12 cellular contexts compared by ENCODE assay signal in the genomic region with DNA sequence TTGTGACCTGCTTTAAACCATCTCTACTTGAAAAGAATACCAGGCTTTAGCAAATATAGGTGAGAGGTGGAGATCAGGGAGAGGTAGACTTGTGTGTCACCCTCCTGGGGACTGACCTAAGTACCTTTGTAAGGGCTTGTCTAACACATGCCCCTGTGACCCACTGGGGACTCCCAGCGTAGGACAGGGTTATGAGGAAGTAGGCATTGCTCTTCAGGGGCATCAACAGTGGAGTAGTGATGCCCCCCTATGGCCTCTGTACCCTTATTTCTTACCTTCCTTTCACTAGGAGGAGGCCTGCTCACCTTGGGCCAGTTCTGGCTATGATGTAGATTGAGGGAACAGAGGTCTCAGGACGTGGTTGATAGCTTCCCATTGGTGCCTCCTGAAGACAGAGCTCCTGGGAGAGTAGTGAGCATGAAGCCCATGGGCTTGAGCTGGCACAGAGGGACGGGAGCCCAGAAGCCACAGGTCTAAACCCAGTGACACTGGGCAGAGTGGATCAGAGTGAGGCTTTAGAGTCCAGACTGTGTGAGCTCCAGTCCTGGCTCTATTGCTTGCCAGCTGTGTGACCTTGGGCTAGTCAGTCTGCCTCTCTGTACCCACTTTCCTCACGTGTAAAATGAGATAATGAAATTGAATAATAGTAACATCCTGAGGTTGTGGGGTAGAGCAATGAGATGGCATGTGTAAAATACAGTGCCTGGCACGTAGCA.
A peak's percentile ranks its signal among the peaks of the same experiment; 100 is the strongest.
DNase-seq lines count a peak whose midpoint lies in the region; ATAC-seq and TF ChIP-seq lines count a peak whose summit lies in the region.
"Had no signal": no experiment of that assay in that cellular context is flagged by ENCODE, and none has a peak within 500 bp of the region (broad histone marks: within the 10 kb centered on the region; RNA-seq: fewer than 3 reads in every experiment).

No MANE protein-coding gene starts in this region.

- no peaks in the 10 kb centered on the region for H3K9me3 ChIP-seq in thoracic aorta
- H3K9me3 ChIP-seq in spleen, result no peaks in the 10 kb centered on the region
- H3K9me3 ChIP-seq: breast epithelium, gastroesophageal sphincter had no signal

- ATAC-seq in activated T-cell treated with anti-CD3 and anti-CD28 coated beads, Interleukin-2, amount 50 U/mL, for 72 hours (replicated peaks in 1 of 2), result peak; percentile 47 to 61
- ATAC-seq in HG03442 (IDR thresholded peaks at IDR 0.05; ENCODE audit: unreplicated experiment) (peak; percentile 50), thoracic aorta (ENCODE audit: insufficient number of reproducible peaks, low FRiP score, low read depth) (no peak), SK-N-SH treated with all-trans-retinoic acid at 6 μM for 48 hours (no peak)
- ATAC-seq: gastroesophageal sphincter had no signal

- no peaks in the 10 kb centered on the region for H3K36me3 Mint-ChIP-seq in activated T-cell treated with anti-CD3 and anti-CD28 coated beads, Interleukin-2, amount 50 U/mL, for 72 hours (ENCODE audit: insufficient read depth in 2 of 2)
- H3K36me3 Mint-ChIP-seq in activated T-cell treated with anti-CD3 and anti-CD28 coated beads, Interleukin-2, amount 50 U/mL, for 24 hours (ENCODE audit: low read depth), result no peaks in the 10 kb centered on the region

- H3K27me3 ChIP-seq in thoracic aorta (replicated peaks; ENCODE audit: insufficient read depth) (no peaks in the 10 kb centered on the region), spleen (replicated peaks in 1 of 7) (no peaks in the 10 kb centered on the region)
- H3K27me3 ChIP-seq: breast epithelium, gastroesophageal sphincter had no signal

- WGBS in spleen, 5 donors, result 57 to 71% (median 70%) methylated on average over 5 of the region's 5 CpGs

- no peaks in the 10 kb centered on the region for H3K9me3 Mint-ChIP-seq in activated T-cell treated with anti-CD3 and anti-CD28 coated beads, Interleukin-2, amount 50 U/mL, for 72 hours
- H3K9me3 Mint-ChIP-seq in activated T-cell treated with anti-CD3 and anti-CD28 coated beads, Interleukin-2, amount 50 U/mL, for 24 hours, result no peaks in the 10 kb centered on the region
- H3K9me3 Mint-ChIP-seq: neural crest cell had no signal

- peak in 1 of 2 donors; percentile 4 for DNase-seq in activated T-cell treated with anti-CD3 and anti-CD28 coated beads, Interleukin-2, amount 50 U/mL, for 72 hours
- DNase-seq in activated T-cell treated with anti-CD3 and anti-CD28 coated beads, Interleukin-2, amount 50 U/mL, for 24 hours, result no peak
- peak; percentile 46 for DNase-seq in coronary artery (ENCODE audit: low spot score)
- DNase-seq in thoracic aorta (ENCODE audit: low spot score), result no peak
- DNase-seq in NCI-H510A treated with DMSO at 0.1 percent for 48 hours (lab: John Stamatoyannopoulos, UW), result no peak
- no peak for DNase-seq in spleen
- DNase-seq: NK-92 treated with Interleukin-12 subunit alpha and Interleukin-12 subunit beta, amount 100 ng/mL, for 24 hours had no signal

- H3K4me1 Mint-ChIP-seq in activated T-cell treated with anti-CD3 and anti-CD28 coated beads, Interleukin-2, amount 50 U/mL, for 72 hours (ENCODE audit: low read depth), result no peaks in the 10 kb centered on the region
- no peaks in the 10 kb centered on the region for H3K4me1 Mint-ChIP-seq in activated T-cell treated with anti-CD3 and anti-CD28 coated beads, Interleukin-2, amount 50 U/mL, for 24 hours (ENCODE audit: low read depth)

- TF ChIP-seq POLR2A in spleen (IDR thresholded peaks at IDR 0.05), result no peak

- intact Hi-C loops in spleen (cut with DNase I; ENCODE audit: low total_unique reads), result no loop called here

- H3K36me3 ChIP-seq in thoracic aorta (no peaks in the 10 kb centered on the region), spleen (no peaks in the 10 kb centered on the region)
- H3K36me3 ChIP-seq: breast epithelium, gastroesophageal sphincter had no signal

- H3K4me3 Mint-ChIP-seq in activated T-cell treated with anti-CD3 and anti-CD28 coated beads, Interleukin-2, amount 50 U/mL, for 72 hours, result no peak overlapping the region
- H3K4me3 Mint-ChIP-seq in activated T-cell treated with anti-CD3 and anti-CD28 coated beads, Interleukin-2, amount 50 U/mL, for 24 hours, result no peak overlapping the region

- no peak for TF ChIP-seq CTCF in coronary artery (IDR thresholded peaks at IDR 0.05)
- TF ChIP-seq CTCF in thoracic aorta (IDR thresholded peaks at IDR 0.05), result no peak
- TF ChIP-seq CTCF in spleen (IDR thresholded peaks at IDR 0.05 in 8 of 11, conservative IDR thresholded peaks at IDR 0.05 in 3 of 11), result peak in 2 of 11 experiments; percentile 6 to 16

- no peak overlapping the region for H3K4me3 ChIP-seq in coronary artery
- no peak overlapping the region for H3K4me3 ChIP-seq in thoracic aorta
- no peak overlapping the region for H3K4me3 ChIP-seq in spleen
- H3K4me3 ChIP-seq: breast epithelium, gastroesophageal sphincter had no signal

- peak overlapping the region in 1 of 2 donors; percentile 43 for H3K27ac ChIP-seq in coronary artery
- H3K27ac ChIP-seq in thoracic aorta, result peak overlapping the region; percentile 95 to 99
- no peak overlapping the region for H3K27ac ChIP-seq in spleen

- H3K4me1 ChIP-seq in thoracic aorta (ENCODE audit: control insufficient read depth in 1 of 2, low read depth in 2 of 2) (peaks cover 37 to 84% of the 10 kb centered on the region in 2 donors), spleen (peaks cover 7 to 37% (median 14%) of the 10 kb centered on the region in 6 donors)

- H3K27ac Mint-ChIP-seq in activated T-cell treated with anti-CD3 and anti-CD28 coated beads, Interleukin-2, amount 50 U/mL, for 72 hours, result no peak overlapping the region
- H3K27ac Mint-ChIP-seq in activated T-cell treated with anti-CD3 and anti-CD28 coated beads, Interleukin-2, amount 50 U/mL, for 24 hours, result no peak overlapping the region

- no peaks in the 10 kb centered on the region for H3K27me3 Mint-ChIP-seq in activated T-cell treated with anti-CD3 and anti-CD28 coated beads, Interleukin-2, amount 50 U/mL, for 72 hours (ENCODE audit: low read depth)
- H3K27me3 Mint-ChIP-seq in activated T-cell treated with anti-CD3 and anti-CD28 coated beads, Interleukin-2, amount 50 U/mL, for 24 hours, result no peaks in the 10 kb centered on the region

TF ChIP-seq in SK-N-SH treated with all-trans-retinoic acid at 6 μM for 48 hours, 23 proteins besides CTCF, POLR2A, EP300 and RAD21:
- TF ChIP-seq ZNF8 (CRISPR knock-in tag; IDR thresholded peaks at IDR 0.05), result no peak
- TF ChIP-seq BACH2 (CRISPR knock-in tag; IDR thresholded peaks at IDR 0.05; ENCODE audit: borderline replicate concordance), result no peak
- TF ChIP-seq, protein P1, sequence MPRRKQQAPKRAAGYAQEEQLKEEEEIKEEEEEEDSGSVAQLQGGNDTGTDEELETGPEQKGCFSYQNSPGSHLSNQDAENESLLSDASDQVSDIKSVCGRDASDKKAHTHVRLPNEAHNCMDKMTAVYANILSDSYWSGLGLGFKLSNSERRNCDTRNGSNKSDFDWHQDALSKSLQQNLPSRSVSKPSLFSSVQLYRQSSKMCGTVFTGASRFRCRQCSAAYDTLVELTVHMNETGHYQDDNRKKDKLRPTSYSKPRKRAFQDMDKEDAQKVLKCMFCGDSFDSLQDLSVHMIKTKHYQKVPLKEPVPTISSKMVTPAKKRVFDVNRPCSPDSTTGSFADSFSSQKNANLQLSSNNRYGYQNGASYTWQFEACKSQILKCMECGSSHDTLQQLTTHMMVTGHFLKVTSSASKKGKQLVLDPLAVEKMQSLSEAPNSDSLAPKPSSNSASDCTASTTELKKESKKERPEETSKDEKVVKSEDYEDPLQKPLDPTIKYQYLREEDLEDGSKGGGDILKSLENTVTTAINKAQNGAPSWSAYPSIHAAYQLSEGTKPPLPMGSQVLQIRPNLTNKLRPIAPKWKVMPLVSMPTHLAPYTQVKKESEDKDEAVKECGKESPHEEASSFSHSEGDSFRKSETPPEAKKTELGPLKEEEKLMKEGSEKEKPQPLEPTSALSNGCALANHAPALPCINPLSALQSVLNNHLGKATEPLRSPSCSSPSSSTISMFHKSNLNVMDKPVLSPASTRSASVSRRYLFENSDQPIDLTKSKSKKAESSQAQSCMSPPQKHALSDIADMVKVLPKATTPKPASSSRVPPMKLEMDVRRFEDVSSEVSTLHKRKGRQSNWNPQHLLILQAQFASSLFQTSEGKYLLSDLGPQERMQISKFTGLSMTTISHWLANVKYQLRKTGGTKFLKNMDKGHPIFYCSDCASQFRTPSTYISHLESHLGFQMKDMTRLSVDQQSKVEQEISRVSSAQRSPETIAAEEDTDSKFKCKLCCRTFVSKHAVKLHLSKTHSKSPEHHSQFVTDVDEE (CRISPR knock-in tag; IDR thresholded peaks at IDR 0.05), result no peak
- no peak for TF ChIP-seq TCF4 (CRISPR knock-in tag; IDR thresholded peaks at IDR 0.05; ENCODE audit: borderline replicate concordance)
- TF ChIP-seq ZFP3 (CRISPR knock-in tag; IDR thresholded peaks at IDR 0.05), result no peak

Comparison
In these comparisons a context has a peak if more than half of its experiments do, and no peak if none do; other contexts are left out.
1. ATAC-seq: peak in activated T-cell treated with anti-CD3 and anti-CD28 coated beads, Interleukin-2, amount 50 U/mL, for 72 hours (2 of 2) and HG03442 (single experiment); none in thoracic aorta (single experiment) and SK-N-SH treated with all-trans-retinoic acid at 6 μM for 48 hours (single experiment).
2. H3K27ac ChIP-seq: peak in thoracic aorta (2 of 2); none in spleen (0 of 8).